In the genomic region with DNA sequence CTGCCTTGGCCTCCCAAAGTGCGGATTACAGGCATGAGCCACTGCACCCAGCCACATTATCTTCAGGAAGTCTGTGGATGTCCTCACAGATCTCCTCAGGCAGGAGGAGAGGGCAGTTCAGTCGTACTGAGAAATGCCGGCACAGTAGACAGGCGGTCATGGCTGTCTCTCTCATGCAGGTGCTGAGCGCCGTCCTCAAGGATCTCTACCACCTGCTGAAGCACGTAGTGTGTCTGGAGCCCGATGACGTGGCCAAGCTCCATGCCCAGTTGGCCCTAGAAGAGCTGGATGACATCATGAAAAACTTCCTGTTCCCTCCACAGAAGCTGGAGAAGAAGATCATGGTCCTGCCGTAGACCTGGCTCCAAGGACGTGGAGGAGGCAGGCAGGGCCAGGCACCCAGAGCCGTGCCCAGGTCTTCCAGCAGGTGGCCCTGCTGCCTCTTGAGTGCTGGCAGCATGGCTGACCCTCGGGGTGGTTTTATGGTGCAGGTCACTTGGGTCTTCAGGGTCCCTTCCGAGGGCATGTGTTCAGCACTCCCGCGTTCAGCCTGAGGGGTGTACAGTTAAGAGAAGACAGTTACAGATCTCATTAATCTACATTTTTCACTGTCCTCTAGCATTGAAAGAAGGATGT, we compare ENCODE assay signal across 2 cellular contexts.
TF ChIP-seq lines count a peak whose summit lies in the region.

No MANE protein-coding gene starts in this region.

TF ChIP-seq in HCT116, 20 proteins besides CTCF, POLR2A, EP300 and RAD21:
- TF ChIP-seq REST (IDR thresholded peaks at IDR 0.05; ENCODE audit: low read depth) (no peak), JUND (IDR thresholded peaks at IDR 0.05) (no peak), SP1 (IDR thresholded peaks at IDR 0.05; ENCODE audit: low read depth) (no peak), EGR1 (IDR thresholded peaks at IDR 0.05; ENCODE audit: low read depth) (no peak), ZNF274 (IDR thresholded peaks at IDR 0.05; ENCODE audit: low read depth, low read length) (no peak)
TF ChIP-seq in HCT116: peak in this region for 0.

TF ChIP-seq in GM12878, 131 proteins besides CTCF, POLR2A, EP300 and RAD21:
- no peak for TF ChIP-seq HDAC2 (IDR thresholded peaks at IDR 0.05)
- no peak for TF ChIP-seq MEF2A (IDR thresholded peaks at IDR 0.05; ENCODE audit: insufficient read depth, low read depth, low read length)
- no peak for TF ChIP-seq CBX3 (IDR thresholded peaks at IDR 0.05; ENCODE audit: borderline replicate concordance, low read depth)
- TF ChIP-seq, protein P1, sequence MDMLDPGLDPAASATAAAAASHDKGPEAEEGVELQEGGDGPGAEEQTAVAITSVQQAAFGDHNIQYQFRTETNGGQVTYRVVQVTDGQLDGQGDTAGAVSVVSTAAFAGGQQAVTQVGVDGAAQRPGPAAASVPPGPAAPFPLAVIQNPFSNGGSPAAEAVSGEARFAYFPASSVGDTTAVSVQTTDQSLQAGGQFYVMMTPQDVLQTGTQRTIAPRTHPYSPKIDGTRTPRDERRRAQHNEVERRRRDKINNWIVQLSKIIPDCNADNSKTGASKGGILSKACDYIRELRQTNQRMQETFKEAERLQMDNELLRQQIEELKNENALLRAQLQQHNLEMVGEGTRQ (IDR thresholded peaks at IDR 0.05; ENCODE audit: borderline replicate concordance, low read depth, low read length), result no peak
